ENCODE assay signal across 1 cellular context in the genomic region with DNA sequence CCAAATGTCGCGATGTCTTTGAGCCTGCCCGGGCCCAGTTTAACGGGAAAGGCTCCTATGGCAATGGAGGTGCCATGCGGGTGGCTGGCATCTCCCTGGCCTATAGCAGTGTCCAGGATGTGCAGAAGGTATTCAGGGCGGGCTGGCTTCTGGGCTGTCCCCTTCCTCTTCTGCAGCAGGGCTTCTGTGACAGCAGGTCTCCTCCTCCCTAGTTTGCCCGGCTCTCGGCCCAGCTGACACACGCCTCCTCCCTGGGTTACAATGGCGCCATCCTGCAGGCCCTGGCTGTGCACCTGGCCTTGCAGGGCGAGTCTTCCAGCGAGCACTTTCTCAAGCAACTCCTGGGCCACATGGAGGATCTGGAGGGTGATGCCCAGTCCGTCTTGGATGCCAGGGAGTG.
TF ChIP-seq lines count a peak whose summit lies in the region.

No MANE protein-coding gene starts in this region.

TF ChIP-seq in HepG2, 621 proteins besides CTCF, POLR2A, EP300 and RAD21:
- TF ChIP-seq AGO2 (optimal IDR thresholded peaks at IDR 0.05; ENCODE audit: low read depth, low read length) = peak; percentile 36
- TF ChIP-seq, protein P1, sequence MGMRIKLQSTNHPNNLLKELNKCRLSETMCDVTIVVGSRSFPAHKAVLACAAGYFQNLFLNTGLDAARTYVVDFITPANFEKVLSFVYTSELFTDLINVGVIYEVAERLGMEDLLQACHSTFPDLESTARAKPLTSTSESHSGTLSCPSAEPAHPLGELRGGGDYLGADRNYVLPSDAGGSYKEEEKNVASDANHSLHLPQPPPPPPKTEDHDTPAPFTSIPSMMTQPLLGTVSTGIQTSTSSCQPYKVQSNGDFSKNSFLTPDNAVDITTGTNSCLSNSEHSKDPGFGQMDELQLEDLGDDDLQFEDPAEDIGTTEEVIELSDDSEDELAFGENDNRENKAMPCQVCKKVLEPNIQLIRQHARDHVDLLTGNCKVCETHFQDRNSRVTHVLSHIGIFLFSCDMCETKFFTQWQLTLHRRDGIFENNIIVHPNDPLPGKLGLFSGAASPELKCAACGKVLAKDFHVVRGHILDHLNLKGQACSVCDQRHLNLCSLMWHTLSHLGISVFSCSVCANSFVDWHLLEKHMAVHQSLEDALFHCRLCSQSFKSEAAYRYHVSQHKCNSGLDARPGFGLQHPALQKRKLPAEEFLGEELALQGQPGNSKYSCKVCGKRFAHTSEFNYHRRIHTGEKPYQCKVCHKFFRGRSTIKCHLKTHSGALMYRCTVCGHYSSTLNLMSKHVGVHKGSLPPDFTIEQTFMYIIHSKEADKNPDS (CRISPR knock-in tag; IDR thresholded peaks at IDR 0.05) = no peak
